8 cellular contexts compared by ENCODE assay signal in the genomic region with DNA sequence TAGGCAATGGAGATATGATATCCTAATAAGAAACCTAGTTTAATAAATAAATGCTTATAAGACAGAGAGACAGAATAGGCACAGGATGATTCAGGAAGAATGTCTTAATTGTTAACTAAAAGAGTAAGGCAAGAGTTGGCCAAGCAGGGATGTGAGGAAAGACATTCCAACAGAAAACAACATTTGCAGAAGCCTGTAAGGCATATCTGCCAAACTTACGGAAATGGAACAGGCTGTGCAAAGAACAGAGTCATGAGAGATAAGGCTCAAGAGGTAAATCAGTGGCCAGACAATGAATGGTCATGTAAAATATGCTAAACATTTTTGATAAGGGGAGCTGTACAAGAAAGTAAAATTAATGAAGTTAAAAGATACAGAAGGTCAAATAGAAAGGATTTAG.
"Had no signal": no experiment of that assay in that cellular context is flagged by ENCODE, and none has a peak within 500 bp of the region (broad histone marks: within the 10 kb centered on the region; RNA-seq: fewer than 3 reads in every experiment).

No MANE protein-coding gene starts in this region.

- H3K4me3 ChIP-seq: GM23248, HAP-1 had no signal

- H3K27ac Mint-ChIP-seq: HFFc6, IgD-negative memory B cell had no signal

- H3K36me3 Mint-ChIP-seq: IgD-negative memory B cell had no signal

- H3K27me3 Mint-ChIP-seq: IgD-negative memory B cell had no signal

- ATAC-seq: HCT116, HepG2 had no signal

- DNase-seq: GM23248, GOT3, H7, HFFc6 had no signal

- H3K4me1 Mint-ChIP-seq: IgD-negative memory B cell had no signal

- H3K4me3 Mint-ChIP-seq: HFFc6, IgD-negative memory B cell had no signal
